10 cellular contexts compared by ENCODE assay signal in genomic region chrX:15564981-15565579, GRCh38. TPM values are rescaled to one million over a fixed set of nuclear protein-coding genes. Genes with fewer than 3 reads are reported as not detected.
DNase-seq lines count a peak whose midpoint lies in the region; ATAC-seq, FAIRE-seq and TF ChIP-seq lines count a peak whose summit lies in the region.
"Had no signal": no experiment of that assay in that cellular context is flagged by ENCODE, and none has a peak within 500 bp of the region (broad histone marks: within the 10 kb centered on the region; RNA-seq: fewer than 3 reads in every experiment).

No MANE protein-coding gene starts in this region.

- H3K4me1 ChIP-seq in gastroesophageal sphincter (no peaks in the 10 kb centered on the region), pancreas (peaks cover 0 to 4% (median 0%) of the 10 kb centered on the region in 3 donors)

- WGBS in gastroesophageal sphincter (ENCODE audit: low coverage in 1 of 2), 2 donors, result 13 to 33% methylated on average over 1 to 2 of the region's 5 CpGs
- 3 to 7% methylated on average over 5 of the region's 5 CpGs for WGBS in pancreas, 2 donors

- no peak overlapping the region for H3K4me3 Mint-ChIP-seq in activated CD8-positive, alpha-beta memory T cell treated with anti-CD3 and anti-CD28 coated beads, Interleukin-2, amount 10 ng/mL, durations not matched to agents 7 days and 5 days
- H3K4me3 Mint-ChIP-seq in activated T-helper 17 cell treated with anti-CD3 and anti-CD28 coated beads, Interleukin-2, amount 50 U/mL, for 72 hours, result no peak overlapping the region
- H3K4me3 Mint-ChIP-seq: activated naive CD4-positive, alpha-beta T cell treated with anti-CD3 and anti-CD28 coated beads, Interleukin-2, amount 50 U/mL, for 24 hours; CD4-positive, alpha-beta T cell had no signal

- H3K27ac ChIP-seq in gastroesophageal sphincter (no peak overlapping the region), pancreas (no peak overlapping the region)

- TF ChIP-seq CTCF in gastroesophageal sphincter (IDR thresholded peaks at IDR 0.05) (peak in 3 of 4 experiments; percentile 41 to 54 (median 43)), pancreas (IDR thresholded peaks at IDR 0.05) (peak in 3 of 4 donors; percentile 8 to 30 (median 22))

- CTCF ChIA-PET in activated CD8-positive, alpha-beta memory T cell treated with anti-CD3 and anti-CD28 coated beads, Interleukin-2, amount 10 ng/mL, durations not matched to agents 7 days and 5 days (lab: Charles Lee), result interaction anchor here (1.0 kb wide), 2 partner anchors 69 to 72 kb away, joined by 3 to 5 read pairs; partner anchors contain the start of gene PIR

- no peak for TF ChIP-seq EP300 in gastroesophageal sphincter (IDR thresholded peaks at IDR 0.05)

- H3K4me1 Mint-ChIP-seq in activated CD8-positive, alpha-beta memory T cell treated with anti-CD3 and anti-CD28 coated beads, Interleukin-2, amount 10 ng/mL, durations not matched to agents 7 days and 5 days, result peaks cover 3% of the 10 kb centered on the region
- H3K4me1 Mint-ChIP-seq in activated T-helper 17 cell treated with anti-CD3 and anti-CD28 coated beads, Interleukin-2, amount 50 U/mL, for 72 hours, result no peaks in the 10 kb centered on the region
- H3K4me1 Mint-ChIP-seq: activated naive CD4-positive, alpha-beta T cell treated with anti-CD3 and anti-CD28 coated beads, Interleukin-2, amount 50 U/mL, for 24 hours had no signal

- H3K4me3 ChIP-seq in gastroesophageal sphincter (no peak overlapping the region), pancreas (no peak overlapping the region)

- no peaks in the 10 kb centered on the region for H3K9me3 ChIP-seq in gastroesophageal sphincter
- no peaks in the 10 kb centered on the region for H3K9me3 ChIP-seq in pancreas

- no peak overlapping the region for H3K27ac Mint-ChIP-seq in activated CD8-positive, alpha-beta memory T cell treated with anti-CD3 and anti-CD28 coated beads, Interleukin-2, amount 10 ng/mL, durations not matched to agents 7 days and 5 days
- H3K27ac Mint-ChIP-seq in activated T-helper 17 cell treated with anti-CD3 and anti-CD28 coated beads, Interleukin-2, amount 50 U/mL, for 72 hours, result no peak overlapping the region
- H3K27ac Mint-ChIP-seq: activated naive CD4-positive, alpha-beta T cell treated with anti-CD3 and anti-CD28 coated beads, Interleukin-2, amount 50 U/mL, for 24 hours; CD4-positive, alpha-beta T cell had no signal

- DNase-seq in activated CD8-positive, alpha-beta memory T cell treated with anti-CD3 and anti-CD28 coated beads, Interleukin-2, amount 10 ng/mL, durations not matched to agents 7 days and 5 days, result peak; percentile 48
- no peak for DNase-seq in activated CD8-positive, alpha-beta memory T cell treated with anti-CD3 and anti-CD28 coated beads, Interleukin-2, amount 50 U/mL, for 4 hours
- DNase-seq in NCI-H524 (lab: John Stamatoyannopoulos, UW) (peak; percentile 45 to 75), pancreas (peak; percentile 22 to 63 (median 44))

- H3K9me3 Mint-ChIP-seq in activated CD8-positive, alpha-beta memory T cell treated with anti-CD3 and anti-CD28 coated beads, Interleukin-2, amount 10 ng/mL, durations not matched to agents 7 days and 5 days (ENCODE audit: low read depth), result no peaks in the 10 kb centered on the region
- H3K9me3 Mint-ChIP-seq in activated T-helper 17 cell treated with anti-CD3 and anti-CD28 coated beads, Interleukin-2, amount 50 U/mL, for 72 hours, result no peaks in the 10 kb centered on the region
- H3K9me3 Mint-ChIP-seq: activated naive CD4-positive, alpha-beta T cell treated with anti-CD3 and anti-CD28 coated beads, Interleukin-2, amount 50 U/mL, for 24 hours; CD4-positive, alpha-beta T cell had no signal

- intact Hi-C loops in pancreas (cut with DNase I), result no loop called here

- peak; percentile 59 for FAIRE-seq in pancreas (lab: Jason Lieb, UNC)

- H3K27me3 ChIP-seq in gastroesophageal sphincter (no peaks in the 10 kb centered on the region), pancreas (peaks cover 0 to 5% (median 1%) of the 10 kb centered on the region in 4 donors)

- peaks cover 9% of the 10 kb centered on the region for H3K27me3 Mint-ChIP-seq in activated CD8-positive, alpha-beta memory T cell treated with anti-CD3 and anti-CD28 coated beads, Interleukin-2, amount 10 ng/mL, durations not matched to agents 7 days and 5 days
- H3K27me3 Mint-ChIP-seq in activated T-helper 17 cell treated with anti-CD3 and anti-CD28 coated beads, Interleukin-2, amount 50 U/mL, for 72 hours, result peaks cover 9% of the 10 kb centered on the region

- H3K36me3 ChIP-seq in gastroesophageal sphincter, result no peaks in the 10 kb centered on the region
- H3K36me3 ChIP-seq in pancreas, result no peaks in the 10 kb centered on the region

- no peak for TF ChIP-seq POLR2A in gastroesophageal sphincter (IDR thresholded peaks at IDR 0.05)

- H3K36me3 Mint-ChIP-seq in activated CD8-positive, alpha-beta memory T cell treated with anti-CD3 and anti-CD28 coated beads, Interleukin-2, amount 10 ng/mL, durations not matched to agents 7 days and 5 days, result no peaks in the 10 kb centered on the region
- H3K36me3 Mint-ChIP-seq in activated T-helper 17 cell treated with anti-CD3 and anti-CD28 coated beads, Interleukin-2, amount 50 U/mL, for 72 hours (ENCODE audit: low read depth), result no peaks in the 10 kb centered on the region
- H3K36me3 Mint-ChIP-seq: activated naive CD4-positive, alpha-beta T cell treated with anti-CD3 and anti-CD28 coated beads, Interleukin-2, amount 50 U/mL, for 24 hours had no signal

- ATAC-seq in activated CD8-positive, alpha-beta memory T cell treated with anti-CD3 and anti-CD28 coated beads, Interleukin-2, amount 10 ng/mL, durations not matched to agents 7 days and 5 days, result peak; percentile 47
- ATAC-seq in HG03280 (IDR thresholded peaks at IDR 0.05; ENCODE audit: unreplicated experiment) (peak; percentile 70), gastroesophageal sphincter (peak; percentile 73), pancreas (peak; percentile 89 to 99 (median 96)), GM21737 (IDR thresholded peaks at IDR 0.05; ENCODE audit: unreplicated experiment) (no peak)
- ATAC-seq in activated T-helper 17 cell treated with anti-CD3 and anti-CD28 coated beads, Interleukin-2, amount 50 U/mL, for 72 hours (replicated peaks), result peak; percentile 37

RNA-seq across cellular contexts. Expression of gene ACE2, which starts 35.7 kb away (rescaled TPM):
- not detected for total RNA-seq in activated CD8-positive, alpha-beta memory T cell treated with anti-CD3 and anti-CD28 coated beads, Interleukin-2, amount 10 ng/mL, durations not matched to agents 7 days and 5 days
- under 1 TPM in 1 of 2 donors, not detected in 1; 0.16 TPM for total RNA-seq in activated T-helper 17 cell treated with anti-CD3 and anti-CD28 coated beads, Interleukin-2, amount 50 U/mL, for 72 hours
- total RNA-seq in gastroesophageal sphincter, result 1 to 10 TPM in 3 of 4 donors, under 1 TPM in 1; 0.62 to 4.5 (median 2.1) TPM
- 1 to 10 TPM in 4 of 6 donors, under 1 TPM in 2; 0.63 to 3.4 (median 2.0) TPM for total RNA-seq in pancreas
- polyA plus RNA-seq in pancreas, result 1 to 10 TPM in 1 of 2 donors, under 1 TPM in 1; 0.49 to 2.6 TPM
- total RNA-seq: CD4-positive, alpha-beta T cell had no signal
